Comparison of ENCODE assay signal across 14 cellular contexts in genomic region chr17:50265690-50266306, GRCh38. TPM values are rescaled to one million over a fixed set of nuclear protein-coding genes. Genes with fewer than 3 reads are reported as not detected.
A peak's percentile ranks its signal among the peaks of the same experiment; 100 is the strongest.
DNase-seq lines count a peak whose midpoint lies in the region; ATAC-seq, FAIRE-seq and TF ChIP-seq lines count a peak whose summit lies in the region.
"Had no signal": no experiment of that assay in that cellular context is flagged by ENCODE, and none has a peak within 500 bp of the region (broad histone marks: within the 10 kb centered on the region; RNA-seq: fewer than 3 reads in every experiment).

No MANE protein-coding gene starts in this region.

- intact Hi-C loops in ascending aorta (cut with DNase I) (no loop called here), HepG2 (cut with micrococcal nuclease; ENCODE audit: unreplicated experiment) (no loop called here), tibial artery (cut with DNase I; ENCODE audit: low total_unique reads) (loop anchor here (5.0 kb wide), 1 partner anchor 43 kb away; no protein-coding TSS in a partner anchor)

- peak overlapping the region; percentile 32 to 62 for H3K27ac ChIP-seq in ascending aorta
- H3K27ac ChIP-seq in HepG2 (ENCODE audit: extremely low read length, insufficient read depth, low read length), result no peak overlapping the region
- H3K27ac ChIP-seq in tibial artery, result peak overlapping the region; percentile 41 to 73

- DNase-seq in H7 (peak; percentile 34), ascending aorta (ENCODE audit: low spot score in 2 of 2) (peak in 1 of 2 donors; percentile 38), HepG2 (ENCODE audit: low spot score) (no peak), tibial artery (peak in 1 of 2 donors; percentile 65), NCI-H446 (lab: John Stamatoyannopoulos, UW) (no peak), NCI-H526 (lab: John Stamatoyannopoulos, UW) (no peak)
- DNase-seq in stimulated activated CD4-positive, alpha-beta T cell treated with anti-CD3 and anti-CD28 coated beads, Interleukin-4, amount 100 ng/mL, for 4 hours, result no peak
- DNase-seq: activated CD8-positive, alpha-beta T cell treated with anti-CD3 and anti-CD28 coated beads for 36 hours; activated naive CD4-positive, alpha-beta T cell treated with anti-CD3 and anti-CD28 coated beads for 36 hours; NCI-H1048; NCI-H526 treated with DMSO at 0.1 percent for 48 hours; substantia nigra; T-helper 2 cell had no signal

- H3K9me3 ChIP-seq in ascending aorta (no peaks in the 10 kb centered on the region), HepG2 (ENCODE audit: low read length) (no peaks in the 10 kb centered on the region), tibial artery (no peaks in the 10 kb centered on the region)

- no peak overlapping the region for H3K4me3 ChIP-seq in H7 (ENCODE audit: insufficient read depth, low read depth, low read length)
- no peak overlapping the region for H3K4me3 ChIP-seq in ascending aorta
- no peak overlapping the region for H3K4me3 ChIP-seq in HepG2 (replicated peaks in 1 of 3; ENCODE audit: insufficient read depth in 1 of 3, low read depth in 2 of 3, low read length in 3 of 3)
- H3K4me3 ChIP-seq in tibial artery, result no peak overlapping the region

- no peak overlapping the region for H2AFZ ChIP-seq in HepG2 (ENCODE audit: low read length)

- H3K36me3 ChIP-seq in H7 (replicated peaks; ENCODE audit: control insufficient read depth, insufficient read depth, low read length) (no peaks in the 10 kb centered on the region), ascending aorta (no peaks in the 10 kb centered on the region), HepG2 (replicated peaks in 1 of 2; ENCODE audit: control insufficient read depth in 1 of 2, insufficient read depth in 2 of 2, low read length in 2 of 2) (no peaks in the 10 kb centered on the region), tibial artery (no peaks in the 10 kb centered on the region)

- H3K27me3 ChIP-seq in H7 (ENCODE audit: control insufficient read depth, insufficient read depth, low read length) (no peaks in the 10 kb centered on the region; the same call in 1 of the 2 replicates), ascending aorta (no peaks in the 10 kb centered on the region), HepG2 (ENCODE audit: control insufficient read depth in 1 of 2, insufficient read depth in 2 of 2, low read length in 2 of 2) (peaks cover 19 to 77% of the 10 kb centered on the region in 2 experiments), tibial artery (no peaks in the 10 kb centered on the region)

- TF ChIP-seq RAD21 in HepG2 (CRISPR knock-in tag; IDR thresholded peaks at IDR 0.05), result no peak

- H3K4me1 ChIP-seq in ascending aorta (peaks cover 29 to 42% of the 10 kb centered on the region in 2 donors), HepG2 (ENCODE audit: insufficient read depth, low read length) (peaks cover 17% of the 10 kb centered on the region; the same call in 1 of the 2 replicates), tibial artery (peaks cover 20 to 58% (median 49%) of the 10 kb centered on the region in 4 donors)

- POLR2A ChIA-PET in HepG2 (lab: Yijun Ruan, JAX), result no interaction called here

- WGBS in HepG2 (ENCODE audit: low lambda C conversion rate), result 54% methylated on average over 10 of the region's 10 CpGs

- in situ Hi-C loops in HepG2 (cut with HindIII; ENCODE audit: extremely low pct_ligation_motif_present, low pct_unique_long_range_greater_than_20kb), result no loop called here

- TF ChIP-seq EP300 in HepG2 (IDR thresholded peaks at IDR 0.05; ENCODE audit: low read depth in 2 of 2, low read length in 2 of 2) (no peak), HepG2 (CRISPR knock-in tag; IDR thresholded peaks at IDR 0.05; ENCODE audit: borderline replicate concordance) (no peak)

- no TSS peak for BruUV-seq in HepG2 (replicated peaks; lab: Mats Ljungman, UMichigan)

- ATAC-seq in HepG2, result no peak
- ATAC-seq: activated CD8-positive, alpha-beta T cell treated with anti-CD3 and anti-CD28 coated beads for 36 hours had no signal

- H3K4me2 ChIP-seq in HepG2 (ENCODE audit: low read depth, low read length), result no peak overlapping the region

- H4K20me1 ChIP-seq in HepG2 (ENCODE audit: insufficient read depth, low read length), result no peaks in the 10 kb centered on the region

- no peaks in the 10 kb centered on the region for H3K79me2 ChIP-seq in HepG2 (ENCODE audit: insufficient read depth, low read length)

- H3K9ac ChIP-seq in HepG2 (ENCODE audit: insufficient read depth, low read depth, low read length), result no peak overlapping the region

- TF ChIP-seq CTCF in ascending aorta (IDR thresholded peaks at IDR 0.05) (no peak), HepG2 (CRISPR knock-in tag; IDR thresholded peaks at IDR 0.05) (no peak), tibial artery (IDR thresholded peaks at IDR 0.05) (no peak)

- CTCF ChIA-PET in HepG2 (lab: Yijun Ruan, JAX; ENCODE audit: low intra/inter-chr PET ratio, low total read pairs), result interaction anchor here (0.6 kb wide), 1 partner anchor 27 kb away, joined by 3 read pairs; no protein-coding TSS in a partner anchor

- no peak for TF ChIP-seq POLR2A in HepG2 (IDR thresholded peaks at IDR 0.05; ENCODE audit: insufficient read depth in 1 of 2, low read depth in 2 of 2, low read length in 2 of 2)

- FAIRE-seq in HepG2 (lab: Jason Lieb, UNC), result no peak
- FAIRE-seq: RCC 7860 had no signal

TF ChIP-seq in HepG2, 621 proteins besides CTCF, POLR2A, EP300 and RAD21:
- no peak for TF ChIP-seq ZNF234 (CRISPR knock-in tag; conservative IDR thresholded peaks at IDR 0.05)
- no peak for TF ChIP-seq RARG (CRISPR knock-in tag; IDR thresholded peaks at IDR 0.05; ENCODE audit: low read depth)
- TF ChIP-seq USF2 (IDR thresholded peaks at IDR 0.05; ENCODE audit: low read depth, low read length), result no peak
- no peak for TF ChIP-seq USF2 (CRISPR knock-in tag; IDR thresholded peaks at IDR 0.05; ENCODE audit: borderline replicate concordance)
- TF ChIP-seq ZNF263 (CRISPR knock-in tag; IDR thresholded peaks at IDR 0.05), result peak; percentile 85
- TF ChIP-seq ZNF746 (CRISPR knock-in tag; IDR thresholded peaks at IDR 0.05), result no peak
- TF ChIP-seq ZNF703 (CRISPR knock-in tag; IDR thresholded peaks at IDR 0.05; ENCODE audit: borderline replicate concordance), result no peak

RNA-seq across cellular contexts. Expression of gene TMEM92, which starts 8.5 kb away (rescaled TPM):
- total RNA-seq in H7 (2014; rRNA removed; shearing (Covaris generic)), result 7.3 and 7.5 TPM in 2 replicates
- total RNA-seq in ascending aorta (not detected), HepG2 (2016; rRNA removed; fragmentation: Illumina TruSeq; extraction: Trizol) (not detected in 2 replicates)
- total RNA-seq in HepG2 (2016; cell fraction: cytosol; rRNA removed; fragmentation: Illumina TruSeq; extraction: Trizol; ENCODE audit: low read depth), result not detected in 2 replicates
- not detected in 2 replicates for total RNA-seq in HepG2 (2016; cell fraction: insoluble cytoplasmic fraction; rRNA removed; fragmentation: Illumina TruSeq; extraction: Trizol)
- total RNA-seq in HepG2 (2016; cell fraction: membrane; rRNA removed; fragmentation: Illumina TruSeq; extraction: Trizol), result 0.14 TPM in 1 of 2 replicates, not detected in the other
- not detected in 2 replicates for total RNA-seq in HepG2 (2016; cell fraction: nucleus; rRNA removed; fragmentation: Illumina TruSeq; extraction: Trizol)
- 0.07 and 0.10 TPM in 2 replicates for polyA plus RNA-seq in HepG2 (2011; rRNA removed)
- polyA plus RNA-seq in HepG2 (2011; cell fraction: cytosol; rRNA removed), result 0.25 and 0.47 TPM in 2 replicates
- polyA plus RNA-seq in HepG2 (2011; cell fraction: nucleus; rRNA removed), result 0.07 and 0.08 TPM in 2 replicates
- 0.11 and 0.31 TPM in 2 replicates for polyA plus RNA-seq in HepG2 (2012)
- polyA plus RNA-seq in HepG2 (2016; cell fraction: cytosol; fragmentation: Illumina TruSeq; extraction: Trizol; ENCODE audit: low read depth), result 0.05 and 0.06 TPM in 2 replicates
- not detected in 2 replicates for polyA plus RNA-seq in HepG2 (2016; cell fraction: insoluble cytoplasmic fraction; fragmentation: Illumina TruSeq; extraction: Trizol; ENCODE audit: low read depth)
- polyA plus RNA-seq in HepG2 (2016; cell fraction: membrane; fragmentation: Illumina TruSeq; extraction: Trizol; ENCODE audit: low read depth), result 0.23 TPM in 1 of 2 replicates, not detected in the other
- polyA plus RNA-seq in HepG2 (2016; cell fraction: nucleus; fragmentation: Illumina TruSeq; extraction: Trizol; ENCODE audit: insufficient read depth, low read depth), result not detected in 2 replicates
- polyA minus RNA-seq in HepG2 (2011; rRNA and poly(A)+ RNA removed; ENCODE audit: low replicate concordance), result 0.32 and 15.1 TPM in 2 replicates
- polyA minus RNA-seq in HepG2 (2011; cell fraction: cytosol; rRNA and poly(A)+ RNA removed), result not detected in 2 replicates
- not detected in 2 replicates for polyA minus RNA-seq in HepG2 (2011; cell fraction: nucleus; rRNA and poly(A)+ RNA removed)
- total RNA-seq: activated CD8-positive, alpha-beta T cell treated with anti-CD3 and anti-CD28 coated beads for 36 hours; activated naive CD4-positive, alpha-beta T cell treated with anti-CD3 and anti-CD28 coated beads for 36 hours had no signal
